ENCODE assay signal across 1 cellular context in the genomic region with DNA sequence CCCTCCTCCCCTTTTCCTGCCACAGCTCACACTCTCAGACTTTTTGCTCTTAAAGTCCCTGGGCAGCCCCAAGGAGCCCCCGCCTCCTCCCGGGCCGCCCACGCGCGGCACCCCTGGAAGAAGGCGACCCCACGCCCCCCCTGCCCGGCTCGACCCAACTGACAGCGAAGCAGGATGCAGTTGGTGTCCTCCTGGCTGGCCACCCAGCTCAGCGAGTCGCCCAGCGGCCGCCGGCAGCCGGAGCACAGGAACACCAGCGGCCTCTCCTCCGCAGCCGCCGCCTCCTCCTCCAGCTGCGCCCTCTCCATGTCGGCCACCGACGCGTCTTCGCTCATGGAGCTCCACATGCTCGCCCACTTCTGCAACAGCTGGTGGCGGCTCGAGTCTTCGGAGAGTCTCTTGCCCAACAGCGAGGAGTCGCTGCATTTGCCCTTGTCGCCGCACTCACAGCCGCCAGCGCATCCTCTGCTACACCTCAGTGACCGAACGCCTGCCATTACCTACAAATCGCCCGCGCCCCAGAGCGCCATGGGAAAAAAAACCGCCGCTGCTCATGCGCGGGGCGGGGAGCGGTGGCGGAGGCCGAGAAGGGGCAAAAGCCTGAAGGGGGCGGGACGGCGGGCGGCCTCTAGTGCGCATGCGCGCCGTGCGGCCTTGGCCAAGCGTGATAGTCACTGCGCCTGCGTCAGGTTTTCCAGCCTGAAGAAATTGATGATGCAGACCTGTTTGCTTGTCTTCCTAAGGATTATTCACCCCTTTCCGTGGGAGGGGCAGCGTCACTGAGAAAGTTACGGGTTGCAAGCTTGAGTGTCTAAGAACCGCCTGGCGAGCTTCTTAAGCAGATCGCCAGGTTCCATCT.
TF ChIP-seq lines count a peak whose summit lies in the region.

A gene with protein sequence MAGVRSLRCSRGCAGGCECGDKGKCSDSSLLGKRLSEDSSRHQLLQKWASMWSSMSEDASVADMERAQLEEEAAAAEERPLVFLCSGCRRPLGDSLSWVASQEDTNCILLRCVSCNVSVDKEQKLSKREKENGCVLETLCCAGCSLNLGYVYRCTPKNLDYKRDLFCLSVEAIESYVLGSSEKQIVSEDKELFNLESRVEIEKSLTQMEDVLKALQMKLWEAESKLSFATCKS (minus strand): TSS at position 532 of the 859 bp plus-strand sequence. CDS start 35 bp downstream, at position 497.

TF ChIP-seq in HepG2, 621 proteins besides CTCF, POLR2A, EP300 and RAD21 (continued from another document and continues in another):
- TF ChIP-seq, protein P1, sequence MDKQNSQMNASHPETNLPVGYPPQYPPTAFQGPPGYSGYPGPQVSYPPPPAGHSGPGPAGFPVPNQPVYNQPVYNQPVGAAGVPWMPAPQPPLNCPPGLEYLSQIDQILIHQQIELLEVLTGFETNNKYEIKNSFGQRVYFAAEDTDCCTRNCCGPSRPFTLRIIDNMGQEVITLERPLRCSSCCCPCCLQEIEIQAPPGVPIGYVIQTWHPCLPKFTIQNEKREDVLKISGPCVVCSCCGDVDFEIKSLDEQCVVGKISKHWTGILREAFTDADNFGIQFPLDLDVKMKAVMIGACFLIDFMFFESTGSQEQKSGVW (CRISPR knock-in tag; IDR thresholded peaks at IDR 0.05; ENCODE audit: borderline replicate concordance), result 0 out of 2 replicates have a peak, but pooled peaks have one; percentile 59
- TF ChIP-seq, protein P2, sequence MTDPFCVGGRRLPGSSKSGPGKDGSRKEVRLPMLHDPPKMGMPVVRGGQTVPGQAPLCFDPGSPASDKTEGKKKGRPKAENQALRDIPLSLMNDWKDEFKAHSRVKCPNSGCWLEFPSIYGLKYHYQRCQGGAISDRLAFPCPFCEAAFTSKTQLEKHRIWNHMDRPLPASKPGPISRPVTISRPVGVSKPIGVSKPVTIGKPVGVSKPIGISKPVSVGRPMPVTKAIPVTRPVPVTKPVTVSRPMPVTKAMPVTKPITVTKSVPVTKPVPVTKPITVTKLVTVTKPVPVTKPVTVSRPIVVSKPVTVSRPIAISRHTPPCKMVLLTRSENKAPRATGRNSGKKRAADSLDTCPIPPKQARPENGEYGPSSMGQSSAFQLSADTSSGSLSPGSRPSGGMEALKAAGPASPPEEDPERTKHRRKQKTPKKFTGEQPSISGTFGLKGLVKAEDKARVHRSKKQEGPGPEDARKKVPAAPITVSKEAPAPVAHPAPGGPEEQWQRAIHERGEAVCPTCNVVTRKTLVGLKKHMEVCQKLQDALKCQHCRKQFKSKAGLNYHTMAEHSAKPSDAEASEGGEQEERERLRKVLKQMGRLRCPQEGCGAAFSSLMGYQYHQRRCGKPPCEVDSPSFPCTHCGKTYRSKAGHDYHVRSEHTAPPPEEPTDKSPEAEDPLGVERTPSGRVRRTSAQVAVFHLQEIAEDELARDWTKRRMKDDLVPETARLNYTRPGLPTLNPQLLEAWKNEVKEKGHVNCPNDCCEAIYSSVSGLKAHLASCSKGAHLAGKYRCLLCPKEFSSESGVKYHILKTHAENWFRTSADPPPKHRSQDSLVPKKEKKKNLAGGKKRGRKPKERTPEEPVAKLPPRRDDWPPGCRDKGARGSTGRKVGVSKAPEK (CRISPR knock-in tag; IDR thresholded peaks at IDR 0.05; ENCODE audit: borderline replicate concordance), result 0 out of 2 replicates have a peak, but pooled peaks have one; percentile 22
- TF ChIP-seq SUZ12 (IDR thresholded peaks at IDR 0.05; ENCODE audit: low read depth, low read length) (0 out of 2 replicates have a peak, but pooled peaks have one; percentile 8), FOXK1 (CRISPR knock-in tag; IDR thresholded peaks at IDR 0.05; ENCODE audit: borderline replicate concordance, low read depth) (peak; percentile 64; the same call in 1 of the 2 replicates), ZNF431 (CRISPR knock-in tag; IDR thresholded peaks at IDR 0.05; ENCODE audit: borderline replicate concordance, low read depth) (no peak), ZNF761 (CRISPR knock-in tag; conservative IDR thresholded peaks at IDR 0.05) (peak; percentile 70; the same call in 1 of the 2 replicates), RXRB (CRISPR knock-in tag; IDR thresholded peaks at IDR 0.05; ENCODE audit: borderline replicate concordance) (peak; percentile 15; the same call in 1 of the 2 replicates), IKZF4 (CRISPR knock-in tag; IDR thresholded peaks at IDR 0.05; ENCODE audit: borderline replicate concordance, low read depth, not compliant biosample characterization) (no peak), RBAK (CRISPR knock-in tag; IDR thresholded peaks at IDR 0.05) (no peak), MLLT10 (CRISPR knock-in tag; IDR thresholded peaks at IDR 0.05) (no peak), NR3C1 (CRISPR knock-in tag; IDR thresholded peaks at IDR 0.05) (no peak), ZNF749 (CRISPR knock-in tag; IDR thresholded peaks at IDR 0.05; ENCODE audit: borderline replicate concordance) (peak; percentile 31; the same call in 1 of the 2 replicates), RAD51 (IDR thresholded peaks at IDR 0.05; ENCODE audit: borderline replicate concordance) (no peak), TCF12 (IDR thresholded peaks at IDR 0.05) (no peak), TCF12 (CRISPR knock-in tag; IDR thresholded peaks at IDR 0.05) (peak; percentile 88; the same call in 1 of the 2 replicates), KAT8 (CRISPR knock-in tag; IDR thresholded peaks at IDR 0.05) (peak; percentile 92), TAF1 (CRISPR knock-in tag; IDR thresholded peaks at IDR 0.05) (peak; percentile 83), ZMYM4 (CRISPR knock-in tag; IDR thresholded peaks at IDR 0.05) (peak; percentile 54), KDM5A (IDR thresholded peaks at IDR 0.05; ENCODE audit: borderline replicate concordance, low read length) (peak; percentile 92), ESRRA (CRISPR knock-in tag; IDR thresholded peaks at IDR 0.05; ENCODE audit: low read depth) (peak; percentile 39; the same call in 1 of the 2 replicates)
- TF ChIP-seq, protein P3, sequence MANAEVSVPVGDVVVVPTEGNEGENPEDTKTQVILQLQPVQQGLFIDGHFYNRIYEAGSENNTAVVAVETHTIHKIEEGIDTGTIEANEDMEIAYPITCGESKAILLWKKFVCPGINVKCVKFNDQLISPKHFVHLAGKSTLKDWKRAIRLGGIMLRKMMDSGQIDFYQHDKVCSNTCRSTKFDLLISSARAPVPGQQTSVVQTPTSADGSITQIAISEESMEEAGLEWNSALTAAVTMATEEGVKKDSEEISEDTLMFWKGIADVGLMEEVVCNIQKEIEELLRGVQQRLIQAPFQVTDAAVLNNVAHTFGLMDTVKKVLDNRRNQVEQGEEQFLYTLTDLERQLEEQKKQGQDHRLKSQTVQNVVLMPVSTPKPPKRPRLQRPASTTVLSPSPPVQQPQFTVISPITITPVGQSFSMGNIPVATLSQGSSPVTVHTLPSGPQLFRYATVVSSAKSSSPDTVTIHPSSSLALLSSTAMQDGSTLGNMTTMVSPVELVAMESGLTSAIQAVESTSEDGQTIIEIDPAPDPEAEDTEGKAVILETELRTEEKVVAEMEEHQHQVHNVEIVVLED (CRISPR knock-in tag; IDR thresholded peaks at IDR 0.05; ENCODE audit: borderline replicate concordance), result peak; percentile 76
- TF ChIP-seq, protein P4, sequence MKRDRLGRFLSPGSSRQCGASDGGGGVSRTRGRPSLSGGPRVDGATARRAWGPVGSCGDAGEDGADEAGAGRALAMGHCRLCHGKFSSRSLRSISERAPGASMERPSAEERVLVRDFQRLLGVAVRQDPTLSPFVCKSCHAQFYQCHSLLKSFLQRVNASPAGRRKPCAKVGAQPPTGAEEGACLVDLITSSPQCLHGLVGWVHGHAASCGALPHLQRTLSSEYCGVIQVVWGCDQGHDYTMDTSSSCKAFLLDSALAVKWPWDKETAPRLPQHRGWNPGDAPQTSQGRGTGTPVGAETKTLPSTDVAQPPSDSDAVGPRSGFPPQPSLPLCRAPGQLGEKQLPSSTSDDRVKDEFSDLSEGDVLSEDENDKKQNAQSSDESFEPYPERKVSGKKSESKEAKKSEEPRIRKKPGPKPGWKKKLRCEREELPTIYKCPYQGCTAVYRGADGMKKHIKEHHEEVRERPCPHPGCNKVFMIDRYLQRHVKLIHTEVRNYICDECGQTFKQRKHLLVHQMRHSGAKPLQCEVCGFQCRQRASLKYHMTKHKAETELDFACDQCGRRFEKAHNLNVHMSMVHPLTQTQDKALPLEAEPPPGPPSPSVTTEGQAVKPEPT (CRISPR knock-in tag; IDR thresholded peaks at IDR 0.05; ENCODE audit: low read depth), result 0 out of 2 replicates have a peak, but pooled peaks have one; percentile 15
- TF ChIP-seq, protein P5, sequence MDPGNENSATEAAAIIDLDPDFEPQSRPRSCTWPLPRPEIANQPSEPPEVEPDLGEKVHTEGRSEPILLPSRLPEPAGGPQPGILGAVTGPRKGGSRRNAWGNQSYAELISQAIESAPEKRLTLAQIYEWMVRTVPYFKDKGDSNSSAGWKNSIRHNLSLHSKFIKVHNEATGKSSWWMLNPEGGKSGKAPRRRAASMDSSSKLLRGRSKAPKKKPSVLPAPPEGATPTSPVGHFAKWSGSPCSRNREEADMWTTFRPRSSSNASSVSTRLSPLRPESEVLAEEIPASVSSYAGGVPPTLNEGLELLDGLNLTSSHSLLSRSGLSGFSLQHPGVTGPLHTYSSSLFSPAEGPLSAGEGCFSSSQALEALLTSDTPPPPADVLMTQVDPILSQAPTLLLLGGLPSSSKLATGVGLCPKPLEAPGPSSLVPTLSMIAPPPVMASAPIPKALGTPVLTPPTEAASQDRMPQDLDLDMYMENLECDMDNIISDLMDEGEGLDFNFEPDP (CRISPR knock-in tag; conservative IDR thresholded peaks at IDR 0.05), result no peak
- TF ChIP-seq, protein P6, sequence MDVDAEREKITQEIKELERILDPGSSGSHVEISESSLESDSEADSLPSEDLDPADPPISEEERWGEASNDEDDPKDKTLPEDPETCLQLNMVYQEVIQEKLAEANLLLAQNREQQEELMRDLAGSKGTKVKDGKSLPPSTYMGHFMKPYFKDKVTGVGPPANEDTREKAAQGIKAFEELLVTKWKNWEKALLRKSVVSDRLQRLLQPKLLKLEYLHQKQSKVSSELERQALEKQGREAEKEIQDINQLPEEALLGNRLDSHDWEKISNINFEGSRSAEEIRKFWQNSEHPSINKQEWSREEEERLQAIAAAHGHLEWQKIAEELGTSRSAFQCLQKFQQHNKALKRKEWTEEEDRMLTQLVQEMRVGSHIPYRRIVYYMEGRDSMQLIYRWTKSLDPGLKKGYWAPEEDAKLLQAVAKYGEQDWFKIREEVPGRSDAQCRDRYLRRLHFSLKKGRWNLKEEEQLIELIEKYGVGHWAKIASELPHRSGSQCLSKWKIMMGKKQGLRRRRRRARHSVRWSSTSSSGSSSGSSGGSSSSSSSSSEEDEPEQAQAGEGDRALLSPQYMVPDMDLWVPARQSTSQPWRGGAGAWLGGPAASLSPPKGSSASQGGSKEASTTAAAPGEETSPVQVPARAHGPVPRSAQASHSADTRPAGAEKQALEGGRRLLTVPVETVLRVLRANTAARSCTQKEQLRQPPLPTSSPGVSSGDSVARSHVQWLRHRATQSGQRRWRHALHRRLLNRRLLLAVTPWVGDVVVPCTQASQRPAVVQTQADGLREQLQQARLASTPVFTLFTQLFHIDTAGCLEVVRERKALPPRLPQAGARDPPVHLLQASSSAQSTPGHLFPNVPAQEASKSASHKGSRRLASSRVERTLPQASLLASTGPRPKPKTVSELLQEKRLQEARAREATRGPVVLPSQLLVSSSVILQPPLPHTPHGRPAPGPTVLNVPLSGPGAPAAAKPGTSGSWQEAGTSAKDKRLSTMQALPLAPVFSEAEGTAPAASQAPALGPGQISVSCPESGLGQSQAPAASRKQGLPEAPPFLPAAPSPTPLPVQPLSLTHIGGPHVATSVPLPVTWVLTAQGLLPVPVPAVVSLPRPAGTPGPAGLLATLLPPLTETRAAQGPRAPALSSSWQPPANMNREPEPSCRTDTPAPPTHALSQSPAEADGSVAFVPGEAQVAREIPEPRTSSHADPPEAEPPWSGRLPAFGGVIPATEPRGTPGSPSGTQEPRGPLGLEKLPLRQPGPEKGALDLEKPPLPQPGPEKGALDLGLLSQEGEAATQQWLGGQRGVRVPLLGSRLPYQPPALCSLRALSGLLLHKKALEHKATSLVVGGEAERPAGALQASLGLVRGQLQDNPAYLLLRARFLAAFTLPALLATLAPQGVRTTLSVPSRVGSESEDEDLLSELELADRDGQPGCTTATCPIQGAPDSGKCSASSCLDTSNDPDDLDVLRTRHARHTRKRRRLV (CRISPR knock-in tag; IDR thresholded peaks at IDR 0.05), result 0 out of 2 replicates have a peak, but pooled peaks have one; percentile 50
- TF ChIP-seq, protein P7, sequence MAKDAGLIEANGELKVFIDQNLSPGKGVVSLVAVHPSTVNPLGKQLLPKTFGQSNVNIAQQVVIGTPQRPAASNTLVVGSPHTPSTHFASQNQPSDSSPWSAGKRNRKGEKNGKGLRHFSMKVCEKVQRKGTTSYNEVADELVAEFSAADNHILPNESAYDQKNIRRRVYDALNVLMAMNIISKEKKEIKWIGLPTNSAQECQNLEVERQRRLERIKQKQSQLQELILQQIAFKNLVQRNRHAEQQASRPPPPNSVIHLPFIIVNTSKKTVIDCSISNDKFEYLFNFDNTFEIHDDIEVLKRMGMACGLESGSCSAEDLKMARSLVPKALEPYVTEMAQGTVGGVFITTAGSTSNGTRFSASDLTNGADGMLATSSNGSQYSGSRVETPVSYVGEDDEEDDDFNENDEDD (CRISPR knock-in tag; IDR thresholded peaks at IDR 0.05; ENCODE audit: borderline replicate concordance), result peak; percentile 99
- TF ChIP-seq, protein P8, sequence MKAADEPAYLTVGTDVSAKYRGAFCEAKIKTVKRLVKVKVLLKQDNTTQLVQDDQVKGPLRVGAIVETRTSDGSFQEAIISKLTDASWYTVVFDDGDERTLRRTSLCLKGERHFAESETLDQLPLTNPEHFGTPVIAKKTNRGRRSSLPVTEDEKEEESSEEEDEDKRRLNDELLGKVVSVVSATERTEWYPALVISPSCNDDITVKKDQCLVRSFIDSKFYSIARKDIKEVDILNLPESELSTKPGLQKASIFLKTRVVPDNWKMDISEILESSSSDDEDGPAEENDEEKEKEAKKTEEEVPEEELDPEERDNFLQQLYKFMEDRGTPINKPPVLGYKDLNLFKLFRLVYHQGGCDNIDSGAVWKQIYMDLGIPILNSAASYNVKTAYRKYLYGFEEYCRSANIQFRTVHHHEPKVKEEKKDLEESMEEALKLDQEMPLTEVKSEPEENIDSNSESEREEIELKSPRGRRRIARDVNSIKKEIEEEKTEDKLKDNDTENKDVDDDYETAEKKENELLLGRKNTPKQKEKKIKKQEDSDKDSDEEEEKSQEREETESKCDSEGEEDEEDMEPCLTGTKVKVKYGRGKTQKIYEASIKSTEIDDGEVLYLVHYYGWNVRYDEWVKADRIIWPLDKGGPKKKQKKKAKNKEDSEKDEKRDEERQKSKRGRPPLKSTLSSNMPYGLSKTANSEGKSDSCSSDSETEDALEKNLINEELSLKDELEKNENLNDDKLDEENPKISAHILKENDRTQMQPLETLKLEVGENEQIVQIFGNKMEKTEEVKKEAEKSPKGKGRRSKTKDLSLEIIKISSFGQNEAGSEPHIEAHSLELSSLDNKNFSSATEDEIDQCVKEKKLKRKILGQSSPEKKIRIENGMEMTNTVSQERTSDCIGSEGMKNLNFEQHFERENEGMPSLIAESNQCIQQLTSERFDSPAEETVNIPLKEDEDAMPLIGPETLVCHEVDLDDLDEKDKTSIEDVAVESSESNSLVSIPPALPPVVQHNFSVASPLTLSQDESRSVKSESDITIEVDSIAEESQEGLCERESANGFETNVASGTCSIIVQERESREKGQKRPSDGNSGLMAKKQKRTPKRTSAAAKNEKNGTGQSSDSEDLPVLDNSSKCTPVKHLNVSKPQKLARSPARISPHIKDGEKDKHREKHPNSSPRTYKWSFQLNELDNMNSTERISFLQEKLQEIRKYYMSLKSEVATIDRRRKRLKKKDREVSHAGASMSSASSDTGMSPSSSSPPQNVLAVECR (CRISPR knock-in tag; IDR thresholded peaks at IDR 0.05; ENCODE audit: borderline replicate concordance), result peak; percentile 99
